Comparison of ENCODE assay signal across 8 cellular contexts in the genomic region with DNA sequence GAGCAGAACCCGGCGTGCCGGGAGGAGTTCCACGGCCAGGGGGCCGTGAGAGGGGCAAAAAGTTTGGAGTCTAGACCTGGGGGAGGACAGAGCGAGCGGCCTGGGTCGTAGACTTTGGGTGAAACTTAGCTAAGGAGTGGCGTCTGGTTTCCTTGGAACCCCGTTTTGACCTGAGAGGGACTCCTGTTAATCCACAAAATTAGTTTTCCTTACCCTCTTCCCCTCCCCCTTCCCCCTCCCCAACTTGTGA. TPM values are rescaled to one million over a fixed set of nuclear protein-coding genes. Genes with fewer than 3 reads are reported as not detected.
A peak's percentile ranks its signal among the peaks of the same experiment; 100 is the strongest.
DNase-seq lines count a peak whose midpoint lies in the region; ATAC-seq, FAIRE-seq and TF ChIP-seq lines count a peak whose summit lies in the region.

No MANE protein-coding gene starts in this region.

- H3K27ac Mint-ChIP-seq in dendritic cell treated with granulocyte-macrophage colony-stimulating factor and Interleukin-4, amounts not matched to agents 40 ng/mL and 50 ng/mL, for 4 days, result peak overlapping the region; percentile 92
- peak overlapping the region in 1 of 2 donors; percentile 83 for H3K27ac Mint-ChIP-seq in natural killer cell treated with Interleukin-12 subunit alpha and Interleukin-12 subunit beta and Interleukin-15 and Interleukin-18, amount 100 ng/mL, for 72 hours

- DNase-seq in EL (peak; percentile 20), M059J (ENCODE audit: low read depth) (peak; percentile 23), DMS53 (lab: John Stamatoyannopoulos, UW) (no peak), cerebellar nuclear complex (lab: John Stamatoyannopoulos, UW) (no peak), GM12891 (ENCODE audit: insufficient read length, low spot score) (no peak)
- no peak for DNase-seq in natural killer cell treated with Interleukin-12 subunit alpha and Interleukin-12 subunit beta and Interleukin-15 and Interleukin-18, amount 100 ng/mL, for 72 hours (ENCODE audit: low spot score)

- H3K36me3 Mint-ChIP-seq in dendritic cell treated with granulocyte-macrophage colony-stimulating factor and Interleukin-4, amounts not matched to agents 40 ng/mL and 50 ng/mL, for 4 days (ENCODE audit: low read depth), result peaks cover 34% of the 10 kb centered on the region
- H3K36me3 Mint-ChIP-seq in natural killer cell treated with Interleukin-12 subunit alpha and Interleukin-12 subunit beta and Interleukin-15 and Interleukin-18, amount 100 ng/mL, for 72 hours, result no peaks in the 10 kb centered on the region

- no peaks in the 10 kb centered on the region for H3K27me3 Mint-ChIP-seq in dendritic cell treated with granulocyte-macrophage colony-stimulating factor and Interleukin-4, amounts not matched to agents 40 ng/mL and 50 ng/mL, for 4 days
- H3K27me3 Mint-ChIP-seq in natural killer cell treated with Interleukin-12 subunit alpha and Interleukin-12 subunit beta and Interleukin-15 and Interleukin-18, amount 100 ng/mL, for 72 hours, result no peaks in the 10 kb centered on the region

- no peak for FAIRE-seq in GM12891 (lab: Jason Lieb, UNC)

- intact Hi-C loops in dendritic cell treated with granulocyte-macrophage colony-stimulating factor and Interleukin-4, amounts not matched to agents 40 ng/mL and 50 ng/mL, for 4 days (cut with micrococcal nuclease), result loop anchor here (1.0 to 10.0 kb wide), 5 partner anchors 23 to 301 kb away; a partner anchor contains a TSS

- peaks cover 21% of the 10 kb centered on the region for H3K4me1 Mint-ChIP-seq in dendritic cell treated with granulocyte-macrophage colony-stimulating factor and Interleukin-4, amounts not matched to agents 40 ng/mL and 50 ng/mL, for 4 days (ENCODE audit: low read depth)
- H3K4me1 Mint-ChIP-seq in natural killer cell treated with Interleukin-12 subunit alpha and Interleukin-12 subunit beta and Interleukin-15 and Interleukin-18, amount 100 ng/mL, for 72 hours (ENCODE audit: low read depth in 2 of 2), result peaks cover 15 to 25% of the 10 kb centered on the region in 2 donors

- no peak for ATAC-seq in natural killer cell treated with Interleukin-12 subunit alpha and Interleukin-12 subunit beta and Interleukin-15 and Interleukin-18, amount 100 ng/mL, for 72 hours
- no peak for ATAC-seq in GM19328 (IDR thresholded peaks at IDR 0.05; ENCODE audit: unreplicated experiment)

- H3K4me3 Mint-ChIP-seq in dendritic cell treated with granulocyte-macrophage colony-stimulating factor and Interleukin-4, amounts not matched to agents 40 ng/mL and 50 ng/mL, for 4 days, result peak overlapping the region; percentile 88
- peak overlapping the region; percentile 93 for H3K4me3 Mint-ChIP-seq in natural killer cell treated with Interleukin-12 subunit alpha and Interleukin-12 subunit beta and Interleukin-15 and Interleukin-18, amount 100 ng/mL, for 72 hours

- TF ChIP-seq POLR2A in GM12891 (IDR thresholded peaks at IDR 0.05; ENCODE audit: low read depth, low read length), result no peak

- H3K9me3 Mint-ChIP-seq in dendritic cell treated with granulocyte-macrophage colony-stimulating factor and Interleukin-4, amounts not matched to agents 40 ng/mL and 50 ng/mL, for 4 days, result no peaks in the 10 kb centered on the region
- no peaks in the 10 kb centered on the region for H3K9me3 Mint-ChIP-seq in natural killer cell treated with Interleukin-12 subunit alpha and Interleukin-12 subunit beta and Interleukin-15 and Interleukin-18, amount 100 ng/mL, for 72 hours

TF ChIP-seq in GM12891, 5 proteins besides CTCF, POLR2A, EP300 and RAD21:
- TF ChIP-seq POLR2AphosphoS5 (IDR thresholded peaks at IDR 0.05; ENCODE audit: low read depth, low read length) (no peak), PAX5 (IDR thresholded peaks at IDR 0.05; ENCODE audit: insufficient read depth, low read length, severe bottlenecking) (no peak)

RNA-seq across cellular contexts. Expression of a gene that starts 0.6 kb away (rescaled TPM):
- 12.9 and 23.9 TPM in 2 replicates for total RNA-seq in M059J (2014; rRNA removed; shearing (Covaris generic))
- total RNA-seq in natural killer cell treated with Interleukin-12 subunit alpha and Interleukin-12 subunit beta and Interleukin-15 and Interleukin-18, amount 100 ng/mL, for 72 hours, result 10 to 100 TPM; 26.5 to 32.0 TPM
- polyA plus RNA-seq in GM12891 (2012; ENCODE audit: low read depth, missing spikeins), result 11.6 TPM

RNA-seq across cellular contexts. Expression of a gene that starts 0.7 kb away (rescaled TPM):
- 0.86 and 1.2 TPM in 2 replicates for total RNA-seq in M059J (2014; rRNA removed; shearing (Covaris generic))
- total RNA-seq in natural killer cell treated with Interleukin-12 subunit alpha and Interleukin-12 subunit beta and Interleukin-15 and Interleukin-18, amount 100 ng/mL, for 72 hours, result 1 to 10 TPM; 4.0 to 4.8 TPM
- polyA plus RNA-seq in GM12891 (2012; ENCODE audit: low read depth, missing spikeins), result 0.23 TPM

Comparison
In these comparisons a context has a peak if more than half of its experiments do, and no peak if none do; other contexts are left out.
1. DNase-seq: peak in EL (single experiment) and M059J (single experiment); none in natural killer cell treated with Interleukin-12 subunit alpha and Interleukin-12 subunit beta and Interleukin-15 and Interleukin-18, amount 100 ng/mL, for 72 hours (single experiment), DMS53 (single experiment), cerebellar nuclear complex (0 of 2) and GM12891 (single experiment).